1 cellular context compared by ENCODE assay signal in the genomic region with DNA sequence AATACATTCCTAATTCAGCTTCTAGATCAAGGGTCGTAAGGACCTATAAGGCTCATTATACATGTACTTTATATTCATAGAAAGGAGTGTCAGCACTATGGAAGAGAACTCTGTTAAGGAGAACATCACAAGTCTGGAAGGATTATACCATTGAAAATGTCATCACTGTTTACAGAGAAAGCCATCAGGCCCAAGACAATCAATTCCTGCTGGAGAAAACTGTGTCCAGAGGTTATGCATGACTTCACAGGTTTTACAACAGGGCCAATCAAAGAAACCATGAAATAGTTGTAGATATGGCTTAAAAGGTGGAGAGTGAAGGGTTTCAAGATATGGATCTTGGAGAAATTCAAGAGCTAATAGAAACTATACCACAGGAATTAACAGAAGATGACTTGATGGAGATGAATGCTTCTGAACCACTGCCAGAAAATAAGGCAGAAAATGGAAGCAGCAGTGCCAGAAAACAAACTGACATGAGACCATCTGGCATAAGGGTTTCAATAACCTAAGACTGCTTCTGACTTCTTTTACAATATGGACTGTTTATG.
TF ChIP-seq lines count a peak whose summit lies in the region.

No MANE protein-coding gene starts in this region.

TF ChIP-seq in HepG2, 621 proteins besides CTCF, POLR2A, EP300 and RAD21 (continued from another document):
- TF ChIP-seq, protein P1, sequence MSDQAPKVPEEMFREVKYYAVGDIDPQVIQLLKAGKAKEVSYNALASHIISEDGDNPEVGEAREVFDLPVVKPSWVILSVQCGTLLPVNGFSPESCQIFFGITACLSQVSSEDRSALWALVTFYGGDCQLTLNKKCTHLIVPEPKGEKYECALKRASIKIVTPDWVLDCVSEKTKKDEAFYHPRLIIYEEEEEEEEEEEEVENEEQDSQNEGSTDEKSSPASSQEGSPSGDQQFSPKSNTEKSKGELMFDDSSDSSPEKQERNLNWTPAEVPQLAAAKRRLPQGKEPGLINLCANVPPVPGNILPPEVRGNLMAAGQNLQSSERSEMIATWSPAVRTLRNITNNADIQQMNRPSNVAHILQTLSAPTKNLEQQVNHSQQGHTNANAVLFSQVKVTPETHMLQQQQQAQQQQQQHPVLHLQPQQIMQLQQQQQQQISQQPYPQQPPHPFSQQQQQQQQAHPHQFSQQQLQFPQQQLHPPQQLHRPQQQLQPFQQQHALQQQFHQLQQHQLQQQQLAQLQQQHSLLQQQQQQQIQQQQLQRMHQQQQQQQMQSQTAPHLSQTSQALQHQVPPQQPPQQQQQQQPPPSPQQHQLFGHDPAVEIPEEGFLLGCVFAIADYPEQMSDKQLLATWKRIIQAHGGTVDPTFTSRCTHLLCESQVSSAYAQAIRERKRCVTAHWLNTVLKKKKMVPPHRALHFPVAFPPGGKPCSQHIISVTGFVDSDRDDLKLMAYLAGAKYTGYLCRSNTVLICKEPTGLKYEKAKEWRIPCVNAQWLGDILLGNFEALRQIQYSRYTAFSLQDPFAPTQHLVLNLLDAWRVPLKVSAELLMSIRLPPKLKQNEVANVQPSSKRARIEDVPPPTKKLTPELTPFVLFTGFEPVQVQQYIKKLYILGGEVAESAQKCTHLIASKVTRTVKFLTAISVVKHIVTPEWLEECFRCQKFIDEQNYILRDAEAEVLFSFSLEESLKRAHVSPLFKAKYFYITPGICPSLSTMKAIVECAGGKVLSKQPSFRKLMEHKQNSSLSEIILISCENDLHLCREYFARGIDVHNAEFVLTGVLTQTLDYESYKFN (CRISPR knock-in tag; conservative IDR thresholded peaks at IDR 0.05) = no peak
- TF ChIP-seq KLF13 (CRISPR knock-in tag; IDR thresholded peaks at IDR 0.05) (no peak), THAP11 (CRISPR knock-in tag; IDR thresholded peaks at IDR 0.05) (no peak), ZNF446 (CRISPR knock-in tag; IDR thresholded peaks at IDR 0.05) (no peak), NAIF1 (CRISPR knock-in tag; IDR thresholded peaks at IDR 0.05; ENCODE audit: borderline replicate concordance) (no peak), THYN1 (CRISPR knock-in tag; IDR thresholded peaks at IDR 0.05; ENCODE audit: borderline replicate concordance, low read depth) (no peak), MED13 (CRISPR knock-in tag; IDR thresholded peaks at IDR 0.05) (no peak), ZNF317 (CRISPR knock-in tag; IDR thresholded peaks at IDR 0.05) (no peak), PCBP1 (IDR thresholded peaks at IDR 0.05; ENCODE audit: borderline replicate concordance, low read depth, low read length) (no peak), ZNF724P (CRISPR knock-in tag; IDR thresholded peaks at IDR 0.05; ENCODE audit: borderline replicate concordance) (no peak)
